Comparison of ENCODE assay signal across 13 cellular contexts in genomic region chr2:19021100-19021476, GRCh38.
A peak's percentile ranks its signal among the peaks of the same experiment; 100 is the strongest.
DNase-seq lines count a peak whose midpoint lies in the region; ATAC-seq, FAIRE-seq and TF ChIP-seq lines count a peak whose summit lies in the region.
"Had no signal": no experiment of that assay in that cellular context is flagged by ENCODE, and none has a peak within 500 bp of the region (broad histone marks: within the 10 kb centered on the region; RNA-seq: fewer than 3 reads in every experiment).

No MANE protein-coding gene starts in this region.

- H3K9me3 ChIP-seq in HepG2 (ENCODE audit: low read length): no peaks in the 10 kb centered on the region
- H3K9me3 ChIP-seq: BLaER1 had no signal

- H3K4me3 ChIP-seq in ACC112 (ENCODE audit: low read depth, low read length) (peak overlapping the region; percentile 63), choroid plexus epithelial cell (ENCODE audit: low read depth, low read length) (peak overlapping the region; percentile 6), HepG2 (replicated peaks in 1 of 3; ENCODE audit: insufficient read depth in 1 of 3, low read depth in 2 of 3, low read length in 3 of 3) (peak overlapping the region; percentile 4 to 63 (median 42); a peak in 4 of 6 replicates), coronary artery (no peak overlapping the region)
- H3K4me3 ChIP-seq: BLaER1 had no signal

- H2AFZ ChIP-seq in ACC112 (ENCODE audit: low read length, unreplicated experiment): peak overlapping the region; percentile 2
- H2AFZ ChIP-seq in HepG2 (ENCODE audit: low read length): peak overlapping the region; percentile 28

- 1% methylated on average over 4 of the region's 4 CpGs for WGBS in HepG2 (ENCODE audit: low lambda C conversion rate)

- H3K36me3 ChIP-seq in ACC112 (ENCODE audit: insufficient read depth, low read length) (no peaks in the 10 kb centered on the region), HepG2 (replicated peaks in 1 of 2; ENCODE audit: control insufficient read depth in 1 of 2, insufficient read depth in 2 of 2, low read length in 2 of 2) (no peaks in the 10 kb centered on the region)
- H3K36me3 ChIP-seq: BLaER1 had no signal

- intact Hi-C loops in HepG2 (cut with micrococcal nuclease; ENCODE audit: unreplicated experiment): loop anchor here (1.0 to 5.0 kb wide), 5 partner anchors 101 to 461 kb away; partner anchors contain the start of gene RDH14

- TF ChIP-seq EP300 in HepG2 (IDR thresholded peaks at IDR 0.05; ENCODE audit: low read depth in 2 of 2, low read length in 2 of 2): no peak; a peak in 1 of 4 replicates
- no peak for TF ChIP-seq EP300 in HepG2 (CRISPR knock-in tag; IDR thresholded peaks at IDR 0.05; ENCODE audit: borderline replicate concordance)

- no peak for TF ChIP-seq CTCF in choroid plexus epithelial cell (conservative IDR thresholded peaks at IDR 0.05; ENCODE audit: low read depth, low read length)
- no peak for TF ChIP-seq CTCF in HepG2 (CRISPR knock-in tag; IDR thresholded peaks at IDR 0.05)
- no peak for TF ChIP-seq CTCF in coronary artery (IDR thresholded peaks at IDR 0.05)

- CTCF ChIA-PET in HepG2 (lab: Yijun Ruan, JAX; ENCODE audit: low intra/inter-chr PET ratio, low total read pairs): no interaction called here

- DNase-seq in HuH-7 (ENCODE audit: low spot score) (peak; percentile 12), choroid plexus epithelial cell (ENCODE audit: low read depth) (peak; percentile 92), HepG2 (ENCODE audit: low spot score) (peak; percentile 84), OCI-M2 (lab: John Stamatoyannopoulos, UW; ENCODE audit: unreplicated experiment) (no peak), NCI-H2196 (lab: John Stamatoyannopoulos, UW; ENCODE audit: unreplicated experiment) (no peak), NCI-H774 (lab: John Stamatoyannopoulos, UW) (no peak), coronary artery (ENCODE audit: low spot score) (no peak)
- DNase-seq: effector memory CD8-positive, alpha-beta T cell; midbrain; NCI-H524 treated with DMSO at 0.1 percent for 48 hours; T1000 had no signal

- ATAC-seq in HepG2: peak; percentile 80
- ATAC-seq: effector memory CD8-positive, alpha-beta T cell had no signal

- no TSS peak for BruUV-seq in HepG2 (replicated peaks; lab: Mats Ljungman, UMichigan)

- H3K4me2 ChIP-seq in HepG2 (ENCODE audit: low read depth, low read length): peak overlapping the region; percentile 69
- H3K4me2 ChIP-seq: BLaER1 had no signal

- TF ChIP-seq POLR2A in HepG2 (IDR thresholded peaks at IDR 0.05; ENCODE audit: insufficient read depth in 1 of 2, low read depth in 2 of 2, low read length in 2 of 2): no peak

- no peaks in the 10 kb centered on the region for H3K27me3 ChIP-seq in ACC112 (ENCODE audit: insufficient read depth, low read length)
- no peaks in the 10 kb centered on the region for H3K27me3 ChIP-seq in HepG2 (ENCODE audit: control insufficient read depth in 1 of 2, insufficient read depth in 2 of 2, low read length in 2 of 2)
- H3K27me3 ChIP-seq: BLaER1 had no signal

- H4K20me1 ChIP-seq in HepG2 (ENCODE audit: insufficient read depth, low read length): no peaks in the 10 kb centered on the region
- H4K20me1 ChIP-seq: BLaER1 had no signal

- no peaks in the 10 kb centered on the region for H3K79me2 ChIP-seq in ACC112 (ENCODE audit: control insufficient read depth, insufficient read depth, low read length, unreplicated experiment)
- H3K79me2 ChIP-seq in HepG2 (ENCODE audit: insufficient read depth, low read length): no peaks in the 10 kb centered on the region

- H3K9ac ChIP-seq in HepG2 (ENCODE audit: insufficient read depth, low read depth, low read length): peak overlapping the region; percentile 15; the same call in 1 of the 2 replicates
- H3K9ac ChIP-seq: BLaER1 had no signal

- H3K4me1 ChIP-seq in ACC112 (ENCODE audit: control insufficient read depth, insufficient read depth, low read length, unreplicated experiment) (peaks cover 24% of the 10 kb centered on the region), HepG2 (ENCODE audit: insufficient read depth, low read length) (peaks cover 29% of the 10 kb centered on the region)
- H3K4me1 ChIP-seq: BLaER1 had no signal

- no peak for TF ChIP-seq RAD21 in HepG2 (CRISPR knock-in tag; IDR thresholded peaks at IDR 0.05)

- H3K27ac ChIP-seq in ACC112 (ENCODE audit: low read depth, low read length) (peak overlapping the region; percentile 90), HepG2 (ENCODE audit: extremely low read length, insufficient read depth, low read length) (peak overlapping the region; percentile 52), coronary artery (peak overlapping the region in 1 of 2 donors; percentile 19)
- H3K27ac ChIP-seq: BLaER1 had no signal

- peak; percentile 95 for FAIRE-seq in HepG2 (lab: Jason Lieb, UNC)

- POLR2A ChIA-PET in HepG2 (lab: Yijun Ruan, JAX): interaction anchor here (0.8 to 3.3 kb wide), 15 partner anchors 13 to 461 kb away, joined by 3 to 27 read pairs (median 9); partner anchors contain the start of genes OSR1 and RDH14

- in situ Hi-C loops in HepG2 (cut with HindIII; ENCODE audit: extremely low pct_ligation_motif_present, low pct_unique_long_range_greater_than_20kb): no loop called here

TF ChIP-seq in HepG2, 621 proteins besides CTCF, POLR2A, EP300 and RAD21 (continues in another document):
- TF ChIP-seq KDM3A (CRISPR knock-in tag; IDR thresholded peaks at IDR 0.05; ENCODE audit: low read depth) (no peak), SMYD3 (CRISPR knock-in tag; IDR thresholded peaks at IDR 0.05) (no peak), SAP130 (CRISPR knock-in tag; IDR thresholded peaks at IDR 0.05; ENCODE audit: low read depth) (peak; percentile 40), PATZ1 (CRISPR knock-in tag; IDR thresholded peaks at IDR 0.05) (0 out of 2 replicates have a peak, but pooled peaks have one; percentile 32), BCL6 (CRISPR knock-in tag; IDR thresholded peaks at IDR 0.05) (peak; percentile 60), EHMT2 (IDR thresholded peaks at IDR 0.05; ENCODE audit: borderline replicate concordance, low read depth, low read length) (no peak), ZNF770 (CRISPR knock-in tag; IDR thresholded peaks at IDR 0.05) (no peak), PAWR (CRISPR knock-in tag; IDR thresholded peaks at IDR 0.05; ENCODE audit: borderline replicate concordance) (no peak), HNRNPL (IDR thresholded peaks at IDR 0.05; ENCODE audit: low read depth, low read length) (no peak), REL (CRISPR knock-in tag; conservative IDR thresholded peaks at IDR 0.05) (no peak), FOXA3 (CRISPR knock-in tag; IDR thresholded peaks at IDR 0.05) (peak; percentile 55; the same call in 1 of the 2 replicates), PHF20 (CRISPR knock-in tag; IDR thresholded peaks at IDR 0.05) (no peak), TRIM24 (CRISPR knock-in tag; IDR thresholded peaks at IDR 0.05) (no peak), ZNF530 (CRISPR knock-in tag; IDR thresholded peaks at IDR 0.05; ENCODE audit: low read depth) (no peak), GATAD2A (CRISPR knock-in tag; IDR thresholded peaks at IDR 0.05) (no peak), MTF2 (CRISPR knock-in tag; IDR thresholded peaks at IDR 0.05; ENCODE audit: borderline replicate concordance) (no peak), EED (CRISPR knock-in tag; IDR thresholded peaks at IDR 0.05) (no peak)
- TF ChIP-seq, protein P1, sequence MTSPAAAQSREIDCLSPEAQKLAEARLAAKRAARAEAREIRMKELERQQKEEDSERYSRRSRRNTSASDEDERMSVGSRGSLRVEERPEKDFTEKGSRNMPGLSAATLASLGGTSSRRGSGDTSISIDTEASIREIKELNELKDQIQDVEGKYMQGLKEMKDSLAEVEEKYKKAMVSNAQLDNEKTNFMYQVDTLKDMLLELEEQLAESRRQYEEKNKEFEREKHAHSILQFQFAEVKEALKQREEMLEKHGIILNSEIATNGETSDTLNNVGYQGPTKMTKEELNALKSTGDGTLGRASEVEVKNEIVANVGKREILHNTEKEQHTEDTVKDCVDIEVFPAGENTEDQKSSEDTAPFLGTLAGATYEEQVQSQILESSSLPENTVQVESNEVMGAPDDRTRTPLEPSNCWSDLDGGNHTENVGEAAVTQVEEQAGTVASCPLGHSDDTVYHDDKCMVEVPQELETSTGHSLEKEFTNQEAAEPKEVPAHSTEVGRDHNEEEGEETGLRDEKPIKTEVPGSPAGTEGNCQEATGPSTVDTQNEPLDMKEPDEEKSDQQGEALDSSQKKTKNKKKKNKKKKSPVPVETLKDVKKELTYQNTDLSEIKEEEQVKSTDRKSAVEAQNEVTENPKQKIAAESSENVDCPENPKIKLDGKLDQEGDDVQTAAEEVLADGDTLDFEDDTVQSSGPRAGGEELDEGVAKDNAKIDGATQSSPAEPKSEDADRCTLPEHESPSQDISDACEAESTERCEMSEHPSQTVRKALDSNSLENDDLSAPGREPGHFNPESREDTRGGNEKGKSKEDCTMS (CRISPR knock-in tag; conservative IDR thresholded peaks at IDR 0.05): no peak

Comparison
In these comparisons a context has a peak if more than half of its experiments do, and no peak if none do; other contexts are left out.
1. DNase-seq: peak in HuH-7 (single experiment), choroid plexus epithelial cell (single experiment) and HepG2 (single experiment); none in OCI-M2 (single experiment), NCI-H2196 (single experiment), NCI-H774 (single experiment) and coronary artery (single experiment).